33 cellular contexts compared by ENCODE assay signal in genomic region chr5:132461235-132461634, GRCh38. TPM values are rescaled to one million over a fixed set of nuclear protein-coding genes. Genes with fewer than 3 reads are reported as not detected.
DNase-seq lines count a peak whose midpoint lies in the region; ATAC-seq and TF ChIP-seq lines count a peak whose summit lies in the region.
"Had no signal": no experiment of that assay in that cellular context is flagged by ENCODE, and none has a peak within 500 bp of the region (broad histone marks: within the 10 kb centered on the region; RNA-seq: fewer than 3 reads in every experiment).

No MANE protein-coding gene starts in this region.

- peak overlapping the region; percentile 80 to 98 (median 96) for H3K4me2 ChIP-seq in BLaER1 treated with 17β-estradiol and CSF1 and Interleukin-3, amounts not matched to agents 10 nM and 100 nM
- H3K4me2 ChIP-seq: hepatocyte had no signal

- no peak overlapping the region for H3K4me3 ChIP-seq in BLaER1 treated with 17β-estradiol and CSF1 and Interleukin-3, amounts not matched to agents 10 nM and 100 nM
- no peak overlapping the region for H3K4me3 ChIP-seq in CD8-positive, alpha-beta memory T cell (ENCODE audit: low read length)
- H3K4me3 ChIP-seq in dorsolateral prefrontal cortex: no peak overlapping the region
- H3K4me3 ChIP-seq: GM23248, hepatocyte, prostate gland, SJCRH30, tibial nerve had no signal

- H3K36me3 Mint-ChIP-seq in CD8-positive, alpha-beta memory T cell: peaks cover 9 to 32% (median 11%) of the 10 kb centered on the region in 3 donors
- H3K36me3 Mint-ChIP-seq in activated T-helper 17 cell treated with anti-CD3 and anti-CD28 coated beads, Interleukin-2, amount 50 U/mL, for 72 hours (ENCODE audit: low read depth): peaks cover 17% of the 10 kb centered on the region
- H3K36me3 Mint-ChIP-seq in naive thymus-derived CD8-positive, alpha-beta T cell: peaks cover 0 to 3% (median 0%) of the 10 kb centered on the region in 3 donors

- no peaks in the 10 kb centered on the region for H3K9me3 ChIP-seq in BLaER1 treated with 17β-estradiol and CSF1 and Interleukin-3, amounts not matched to agents 10 nM and 100 nM (replicated peaks in 1 of 11)
- H3K9me3 ChIP-seq in CD8-positive, alpha-beta memory T cell (ENCODE audit: low read length): no peaks in the 10 kb centered on the region
- H3K9me3 ChIP-seq: BE2C, prostate gland, SJCRH30, tibial nerve had no signal

- H4K20me1 ChIP-seq in BLaER1 treated with 17β-estradiol and CSF1 and Interleukin-3, amounts not matched to agents 10 nM and 100 nM: no peaks in the 10 kb centered on the region

- peaks cover 97 to 100% (median 99%) of the 10 kb centered on the region in 10 experiments for H3K4me1 ChIP-seq in BLaER1 treated with 17β-estradiol and CSF1 and Interleukin-3, amounts not matched to agents 10 nM and 100 nM
- peaks cover 98% of the 10 kb centered on the region for H3K4me1 ChIP-seq in CD8-positive, alpha-beta memory T cell (ENCODE audit: insufficient read depth, low read length)
- H3K4me1 ChIP-seq: BE2C had no signal

- no peaks in the 10 kb centered on the region for H3K9me3 Mint-ChIP-seq in CD8-positive, alpha-beta memory T cell
- H3K9me3 Mint-ChIP-seq in activated T-helper 17 cell treated with anti-CD3 and anti-CD28 coated beads, Interleukin-2, amount 50 U/mL, for 72 hours: no peaks in the 10 kb centered on the region
- no peaks in the 10 kb centered on the region for H3K9me3 Mint-ChIP-seq in naive thymus-derived CD8-positive, alpha-beta T cell
- H3K9me3 Mint-ChIP-seq: activated T-cell treated with anti-CD3 and anti-CD28 coated beads, Interleukin-2, amount 50 U/mL, for 4 hours; IgD-negative memory B cell had no signal

- peak overlapping the region in 10 of 11 experiments; percentile 26 to 100 (median 98); a peak in 19 of 22 replicates for H3K27ac ChIP-seq in BLaER1 treated with 17β-estradiol and CSF1 and Interleukin-3, amounts not matched to agents 10 nM and 100 nM
- no peak overlapping the region for H3K27ac ChIP-seq in CD8-positive, alpha-beta memory T cell (ENCODE audit: low read depth, low read length)
- H3K27ac ChIP-seq in dorsolateral prefrontal cortex: no peak overlapping the region
- H3K27ac ChIP-seq: brain microvascular endothelial cell, GM23248, hepatocyte, prostate gland, SJCRH30 had no signal

- intact Hi-C loops in dorsolateral prefrontal cortex (cut with DNase I): no loop called here

- TF ChIP-seq CTCF in dorsolateral prefrontal cortex (IDR thresholded peaks at IDR 0.05 in 54 of 56, conservative IDR thresholded peaks at IDR 0.05 in 2 of 56; ENCODE audit: low read depth in 1 of 56, partially characterized antibody in 56 of 56): no peak

- POLR2A ChIA-PET in CD8-positive, alpha-beta memory T cell (lab: Charles Lee): no interaction called here
- POLR2A ChIA-PET in naive thymus-derived CD8-positive, alpha-beta T cell (lab: Charles Lee): interaction anchor here (21.4 kb wide), 1 partner anchor 24 kb away, joined by 648 read pairs; the partner anchor contains the start of gene IRF1

- peak overlapping the region in 5 of 11 experiments; percentile 85 to 95 (median 94); a peak in 9 of 22 replicates for H3K9ac ChIP-seq in BLaER1 treated with 17β-estradiol and CSF1 and Interleukin-3, amounts not matched to agents 10 nM and 100 nM
- H3K9ac ChIP-seq: GM23248 had no signal

- CTCF ChIA-PET in CD8-positive, alpha-beta memory T cell (lab: Charles Lee): interaction anchor here (8.4 kb wide), 1 partner anchor 19 kb away, joined by 55 read pairs; no protein-coding TSS in a partner anchor

- no peak for ATAC-seq in activated T-helper 17 cell treated with anti-CD3 and anti-CD28 coated beads, Interleukin-2, amount 50 U/mL, for 72 hours (replicated peaks)
- no peak for ATAC-seq in naive thymus-derived CD8-positive, alpha-beta T cell
- no peak for ATAC-seq in GM19467 (IDR thresholded peaks at IDR 0.05; ENCODE audit: unreplicated experiment)
- ATAC-seq: activated CD8-positive, alpha-beta memory T cell treated with anti-CD3 and anti-CD28 coated beads, Interleukin-2, amount 10 ng/mL, durations not matched to agents 7 days and 5 days; activated T-cell treated with anti-CD3 and anti-CD28 coated beads, Interleukin-2, amount 50 U/mL, for 4 hours; left cardiac atrium; sciatic nerve had no signal

- peaks cover 97 to 100% (median 100%) of the 10 kb centered on the region in 3 donors for H3K4me1 Mint-ChIP-seq in CD8-positive, alpha-beta memory T cell
- H3K4me1 Mint-ChIP-seq in activated T-helper 17 cell treated with anti-CD3 and anti-CD28 coated beads, Interleukin-2, amount 50 U/mL, for 72 hours: peaks cover 75% of the 10 kb centered on the region
- H3K4me1 Mint-ChIP-seq in naive thymus-derived CD8-positive, alpha-beta T cell: peaks cover 55 to 100% (median 95%) of the 10 kb centered on the region in 4 donors

- no peak for DNase-seq in CD8-positive, alpha-beta memory T cell
- no peak for DNase-seq in naive thymus-derived CD8-positive, alpha-beta T cell
- DNase-seq in dorsolateral prefrontal cortex (no peak), NCI-H345 (lab: John Stamatoyannopoulos, UW) (no peak), dermis blood vessel endothelial cell (no peak)
- DNase-seq: activated CD4-positive, alpha-beta T cell treated with anti-CD3 and anti-CD28 coated beads for 48 hours; activated CD8-positive, alpha-beta memory T cell treated with anti-CD3 and anti-CD28 coated beads, Interleukin-2, amount 10 ng/mL, durations not matched to agents 7 days and 5 days; activated naive CD4-positive, alpha-beta T cell; activated T-cell treated with anti-CD3 and anti-CD28 coated beads, Interleukin-2, amount 50 U/mL, for 4 hours; amniotic stem cell; BE2C; brain microvascular endothelial cell; DMS79 treated with DMSO at 0.1 percent for 48 hours; GF-D8; GM23248; left cardiac atrium; mesendoderm; NCI-H1048; NCI-H446 treated with DMSO at 0.1 percent for 48 hours; nucleus accumbens; RPMI8226; SJCRH30; stimulated activated CD4-positive, alpha-beta T cell treated with anti-CD3 and anti-CD28 coated beads, Interleukin-12 subunit alpha, Interleukin-12 subunit beta, amount 100 ng/mL, for 4 hours; stimulated activated CD4-positive, alpha-beta T cell treated with anti-CD3 and anti-CD28 coated beads, Interleukin-2, amount 100 ng/mL, for 48 hours; SW 1271 had no signal

- no peaks in the 10 kb centered on the region for H3K27me3 ChIP-seq in BLaER1 treated with 17β-estradiol and CSF1 and Interleukin-3, amounts not matched to agents 10 nM and 100 nM
- H3K27me3 ChIP-seq in CD8-positive, alpha-beta memory T cell (ENCODE audit: insufficient read depth, low read length, poor library complexity, severe bottlenecking): no peaks in the 10 kb centered on the region
- H3K27me3 ChIP-seq in dorsolateral prefrontal cortex: no peaks in the 10 kb centered on the region
- H3K27me3 ChIP-seq: BE2C, brain microvascular endothelial cell, hepatocyte, SJCRH30, tibial nerve had no signal

- no peaks in the 10 kb centered on the region for H3K27me3 Mint-ChIP-seq in CD8-positive, alpha-beta memory T cell
- H3K27me3 Mint-ChIP-seq in activated T-helper 17 cell treated with anti-CD3 and anti-CD28 coated beads, Interleukin-2, amount 50 U/mL, for 72 hours: no peaks in the 10 kb centered on the region
- no peaks in the 10 kb centered on the region for H3K27me3 Mint-ChIP-seq in naive thymus-derived CD8-positive, alpha-beta T cell
- H3K27me3 Mint-ChIP-seq: activated CD8-positive, alpha-beta memory T cell treated with anti-CD3 and anti-CD28 coated beads, Interleukin-2, amount 10 ng/mL, durations not matched to agents 7 days and 5 days; IgD-negative memory B cell had no signal

- peak overlapping the region; percentile 98 to 100 (median 100) for H3K27ac Mint-ChIP-seq in CD8-positive, alpha-beta memory T cell
- H3K27ac Mint-ChIP-seq in activated T-helper 17 cell treated with anti-CD3 and anti-CD28 coated beads, Interleukin-2, amount 50 U/mL, for 72 hours: peak overlapping the region; percentile 95
- peak overlapping the region in 9 of 10 donors; percentile 10 to 99 (median 85) for H3K27ac Mint-ChIP-seq in naive thymus-derived CD8-positive, alpha-beta T cell

- peaks cover 0 to 9% (median 0%) of the 10 kb centered on the region in 11 experiments; a peak in 3 of 22 replicates for H3K36me3 ChIP-seq in BLaER1 treated with 17β-estradiol and CSF1 and Interleukin-3, amounts not matched to agents 10 nM and 100 nM
- no peaks in the 10 kb centered on the region for H3K36me3 ChIP-seq in CD8-positive, alpha-beta memory T cell (ENCODE audit: insufficient read depth, low read length)
- H3K36me3 ChIP-seq: BE2C, brain microvascular endothelial cell, prostate gland, SJCRH30, tibial nerve had no signal

- H3K4me3 Mint-ChIP-seq in CD8-positive, alpha-beta memory T cell: peak overlapping the region in 3 of 7 donors; percentile 32 to 67 (median 46)
- H3K4me3 Mint-ChIP-seq in activated T-helper 17 cell treated with anti-CD3 and anti-CD28 coated beads, Interleukin-2, amount 50 U/mL, for 72 hours: peak overlapping the region; percentile 80
- peak overlapping the region in 3 of 10 donors; percentile 54 to 74 (median 60) for H3K4me3 Mint-ChIP-seq in naive thymus-derived CD8-positive, alpha-beta T cell
- H3K4me3 Mint-ChIP-seq: activated CD8-positive, alpha-beta memory T cell treated with anti-CD3 and anti-CD28 coated beads, Interleukin-2, amount 10 ng/mL, durations not matched to agents 7 days and 5 days; activated T-cell treated with anti-CD3 and anti-CD28 coated beads, Interleukin-2, amount 50 U/mL, for 4 hours had no signal

RNA-seq across cellular contexts. Expression of gene IRF1, which starts 29.3 kb away (rescaled TPM):
- total RNA-seq in CD8-positive, alpha-beta memory T cell: 100 to 1,000 TPM; 115 to 121 TPM
- 204 TPM for polyA plus RNA-seq in CD8-positive, alpha-beta memory T cell
- 100 to 1,000 TPM; 125 to 174 TPM for total RNA-seq in activated T-helper 17 cell treated with anti-CD3 and anti-CD28 coated beads, Interleukin-2, amount 50 U/mL, for 72 hours
- 100 to 1,000 TPM; 116 to 127 TPM for total RNA-seq in naive thymus-derived CD8-positive, alpha-beta T cell
- polyA plus RNA-seq in naive thymus-derived CD8-positive, alpha-beta T cell: 100 to 1,000 TPM; 108 to 218 (median 141) TPM
- total RNA-seq in dorsolateral prefrontal cortex (10 to 100 TPM in 39 of 120 experiments, 1 to 10 TPM in 81; 2.5 to 38.3 (median 8.3) TPM), dermis blood vessel endothelial cell (26.4 TPM in 2 replicates)

Comparison
In these comparisons a context has a peak if more than half of its experiments do, and no peak if none do; other contexts are left out.
1. H3K27ac ChIP-seq: peak in BLaER1 treated with 17β-estradiol and CSF1 and Interleukin-3, amounts not matched to agents 10 nM and 100 nM (10 of 11); none in CD8-positive, alpha-beta memory T cell (single experiment) and dorsolateral prefrontal cortex (0 of 59).
2. Peak in every context shown above with its lines, with median percentiles within 50 percentile points of each other: H3K27ac Mint-ChIP-seq.